Comparison of ENCODE assay signal across 8 cellular contexts in the genomic region with DNA sequence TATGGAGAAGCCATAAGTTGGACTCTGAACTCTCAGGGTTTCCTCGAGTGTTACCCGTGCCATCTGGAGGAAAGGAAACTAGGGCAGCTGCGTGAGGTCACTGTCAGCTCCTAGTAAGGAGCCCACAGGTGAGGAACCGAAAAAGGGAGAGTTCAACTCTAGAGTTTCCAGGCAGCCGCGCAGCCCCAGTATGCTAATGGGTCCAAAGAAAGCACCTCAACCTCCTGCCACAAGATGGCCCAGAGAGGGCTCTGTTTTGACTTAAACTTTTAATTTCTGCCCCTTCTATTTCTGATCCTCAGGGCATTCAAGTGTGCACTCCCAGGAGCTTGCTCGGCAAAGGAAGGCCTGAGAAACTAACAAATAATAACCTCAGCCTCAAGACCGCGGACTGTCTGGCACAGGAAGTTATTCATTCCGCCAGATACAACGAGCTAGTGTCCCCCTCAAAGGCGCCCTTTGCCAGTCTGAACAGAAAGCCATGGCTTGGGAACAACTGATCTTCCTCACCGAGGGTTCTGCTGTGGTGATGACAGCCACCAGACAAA. TPM values are rescaled to one million over a fixed set of nuclear protein-coding genes. Genes with fewer than 3 reads are reported as not detected.
A peak's percentile ranks its signal among the peaks of the same experiment; 100 is the strongest.
DNase-seq lines count a peak whose midpoint lies in the region; ATAC-seq, FAIRE-seq and TF ChIP-seq lines count a peak whose summit lies in the region.

No MANE protein-coding gene starts in this region.

- peak overlapping the region; percentile 18; the same call in 1 of the 2 replicates for H3K4ac ChIP-seq in IMR-90 (ENCODE audit: low read depth, low read length)

- H3K79me1 ChIP-seq in IMR-90 (ENCODE audit: low read depth in 1 of 2, low read length in 2 of 2), result peaks cover 26 to 80% of the 10 kb centered on the region in 2 experiments

- CTCF ChIA-PET in IMR-90 (lab: Yijun Ruan, JAX), result no interaction called here

- peak; percentile 57 for FAIRE-seq in GM12891 (lab: Jason Lieb, UNC)

- peak overlapping the region; percentile 50 for H2AFZ ChIP-seq in IMR-90 (replicated peaks; ENCODE audit: low read length, poor library complexity)

- H3K4me2 ChIP-seq in IMR-90 (ENCODE audit: low read depth, low read length), result peak overlapping the region; percentile 56

- H4K8ac ChIP-seq in IMR-90 (ENCODE audit: low read depth in 2 of 2, low read length in 2 of 2), result peak overlapping the region in 1 of 2 experiments; percentile 45; a peak in 2 of 4 replicates

- H3K18ac ChIP-seq in IMR-90 (ENCODE audit: low read depth, low read length), result peak overlapping the region; percentile 33

- TF ChIP-seq POLR2A in GM12891 (IDR thresholded peaks at IDR 0.05; ENCODE audit: low read depth, low read length) (no peak), IMR-90 (IDR thresholded peaks at IDR 0.05; ENCODE audit: low read depth, low read length) (no peak)

- H3K56ac ChIP-seq in IMR-90 (ENCODE audit: extremely low read depth, insufficient read depth, low read length), result no peak overlapping the region

- peak overlapping the region; percentile 12; the same call in 1 of the 2 replicates for H3K27ac ChIP-seq in IMR-90 (ENCODE audit: insufficient read depth, low read length)
- peak overlapping the region; percentile 81 to 88 for H3K27ac ChIP-seq in liver (ENCODE audit: low read depth in 1 of 2, low read length in 2 of 2)
- peak overlapping the region; percentile 9 for H3K27ac ChIP-seq in thymus (ENCODE audit: low read depth)

- dilution Hi-C loops in IMR-90 (cut with HindIII; ENCODE audit: low sequenced_read_pairs, unreplicated experiment), result no loop called here

- peak; percentile 88 for ATAC-seq in GM21515 (IDR thresholded peaks at IDR 0.05; ENCODE audit: unreplicated experiment)
- ATAC-seq in IMR-90 (ENCODE audit: low read depth), result peak; percentile 8; the same call in 1 of the 2 replicates

- peak overlapping the region; percentile 46 for H2BK5ac ChIP-seq in IMR-90 (ENCODE audit: low read depth, low read length, poor library complexity, severe bottlenecking)

- peaks cover 20% of the 10 kb centered on the region for H3K9me1 ChIP-seq in IMR-90 (ENCODE audit: insufficient read depth, low read length)

- peak overlapping the region; percentile 19; the same call in 1 of the 2 replicates for H2BK120ac ChIP-seq in IMR-90 (ENCODE audit: low read depth, low read length)

- H2BK15ac ChIP-seq in IMR-90 (ENCODE audit: low read depth, low read length), result no peak overlapping the region; the same call in 2 of the 3 replicates

- in situ Hi-C loops in IMR-90 (cut with MboI; ENCODE audit: low sequenced_read_pairs), result loop anchor here (10.0 kb wide), 1 partner anchor 305 kb away; no protein-coding TSS in a partner anchor

- no peak overlapping the region for H3K4me3 ChIP-seq in IMR-90 (ENCODE audit: insufficient read depth, low read depth, low read length)
- no peak overlapping the region for H3K4me3 ChIP-seq in liver (ENCODE audit: low read depth in 1 of 3, low read length in 3 of 3)
- H3K4me3 ChIP-seq in thymus (ENCODE audit: low read length), result no peak overlapping the region

- H3K4me1 ChIP-seq in IMR-90 (ENCODE audit: control insufficient read depth, insufficient read depth, low read length) (peaks cover 36% of the 10 kb centered on the region), liver (ENCODE audit: control insufficient read depth in 4 of 4, insufficient read depth in 4 of 4, low read length in 3 of 4) (peaks cover 22 to 86% (median 70%) of the 10 kb centered on the region in 4 donors), thymus (ENCODE audit: control insufficient read depth, insufficient read depth, low read length) (peaks cover 30% of the 10 kb centered on the region)

- H3K9ac ChIP-seq in IMR-90 (ENCODE audit: low read depth, low read length), result peak overlapping the region; percentile 3; the same call in 1 of the 2 replicates
- peak overlapping the region in 1 of 2 donors; percentile 61 for H3K9ac ChIP-seq in liver (ENCODE audit: low read depth in 1 of 2, low read length in 2 of 2)

- no peak overlapping the region for H2BK20ac ChIP-seq in IMR-90 (ENCODE audit: low read depth, low read length)

- TF ChIP-seq RAD21 in IMR-90 (IDR thresholded peaks at IDR 0.05; ENCODE audit: low read length) (no peak), liver (IDR thresholded peaks at IDR 0.05) (no peak)

- TF ChIP-seq CTCF in IMR-90 (conservative IDR thresholded peaks at IDR 0.05; ENCODE audit: low read depth, low read length), result no peak
- TF ChIP-seq CTCF in liver (IDR thresholded peaks at IDR 0.05; ENCODE audit: low read depth, low read length, missing input control), result no peak

- H3K36me3 ChIP-seq in IMR-90 (ENCODE audit: control insufficient read depth, insufficient read depth, low read length) (peaks cover 4% of the 10 kb centered on the region; the same call in 1 of the 2 replicates), liver (ENCODE audit: control insufficient read depth in 4 of 4, insufficient read depth in 3 of 4, low read depth in 1 of 4, low read length in 3 of 4) (no peaks in the 10 kb centered on the region), thymus (ENCODE audit: control insufficient read depth, insufficient read depth) (no peaks in the 10 kb centered on the region)

- peak overlapping the region; percentile 33 for H3K14ac ChIP-seq in IMR-90 (replicated peaks; ENCODE audit: low read depth, low read length)

- DNase-seq in GM12891 (ENCODE audit: insufficient read length, low spot score) (no peak), IMR-90 (peak; percentile 31), astrocyte of the hippocampus (ENCODE audit: low read depth, low spot score) (peak; percentile 28), SW 1271 (lab: John Stamatoyannopoulos, UW) (no peak), NCI-H345 treated with DMSO at 0.1 percent for 48 hours (lab: John Stamatoyannopoulos, UW; ENCODE audit: unreplicated experiment) (no peak)

- peak overlapping the region; percentile 5 for H2AK9ac ChIP-seq in IMR-90 (replicated peaks; ENCODE audit: low read depth, low read length, poor library complexity)

- H3K9me3 ChIP-seq in IMR-90 (ENCODE audit: control insufficient read depth, insufficient read depth, low read length) (no peaks in the 10 kb centered on the region), liver (ENCODE audit: control insufficient read depth in 4 of 4, low read length in 3 of 4) (no peaks in the 10 kb centered on the region), thymus (ENCODE audit: control insufficient read depth) (no peaks in the 10 kb centered on the region)

- H2AK5ac ChIP-seq in IMR-90 (ENCODE audit: low read depth, low read length), result peak overlapping the region; percentile 10; the same call in 1 of the 2 replicates

- WGBS in IMR-90 (ENCODE audit: extremely low coverage in 2 of 2, insufficient read length in 1 of 2), 2 experiments, result 20% methylated on average over 7 of the region's 13 CpGs; no CpG with 5 or more reads in 1 of the 2 experiments
- WGBS in liver, result 50% methylated on average over 13 of the region's 13 CpGs
- WGBS in thymus, result 8% methylated on average over 13 of the region's 13 CpGs

- peak overlapping the region; percentile 1 for H4K5ac ChIP-seq in IMR-90 (ENCODE audit: low read depth, low read length)

- H4K20me1 ChIP-seq in IMR-90 (ENCODE audit: insufficient read depth, low read length), result peaks cover 27% of the 10 kb centered on the region; the same call in 1 of the 2 replicates

- no peaks in the 10 kb centered on the region for H3K27me3 ChIP-seq in IMR-90 (ENCODE audit: control insufficient read depth, insufficient read depth, low read length)
- H3K27me3 ChIP-seq in liver (ENCODE audit: control insufficient read depth in 4 of 4, insufficient read depth in 4 of 4, low read length in 3 of 4), result no peaks in the 10 kb centered on the region
- H3K27me3 ChIP-seq in thymus (ENCODE audit: control insufficient read depth, insufficient read depth), result no peaks in the 10 kb centered on the region

- BruUV-seq in IMR-90 (replicated peaks; lab: Mats Ljungman, UMichigan), result no TSS peak

- POLR2A ChIA-PET in IMR-90 (lab: Charles Lee; ENCODE audit: unreplicated experiment), result no interaction called here

- H4K91ac ChIP-seq in IMR-90 (ENCODE audit: insufficient read depth, low read depth, low read length), result 0 out of 2 replicates have a peak overlapping the region, but pooled peaks have one; percentile 15

- H3K23ac ChIP-seq in IMR-90 (ENCODE audit: low read depth, low read length), result peak overlapping the region; percentile 74

- intact Hi-C loops in IMR-90 (cut with micrococcal nuclease), result loop anchor here (2.0 kb wide), 1 partner anchor 13 kb away; the partner anchor contains the start of gene SCARB2

TF ChIP-seq in GM12891, 5 proteins besides CTCF, POLR2A, EP300 and RAD21 (continues in another document):
- peak; percentile 98 for TF ChIP-seq POU2F2 (IDR thresholded peaks at IDR 0.05; ENCODE audit: low read depth, low read length)
- no peak for TF ChIP-seq PAX5 (IDR thresholded peaks at IDR 0.05; ENCODE audit: insufficient read depth, low read length, severe bottlenecking)

TF ChIP-seq in IMR-90, 13 proteins besides CTCF, POLR2A, EP300 and RAD21 (continues in another document):
- TF ChIP-seq BHLHE40 (IDR thresholded peaks at IDR 0.05; ENCODE audit: low read depth, low read length), result no peak

TF ChIP-seq in liver, 16 proteins besides CTCF, POLR2A, EP300 and RAD21:
- TF ChIP-seq JUND (IDR thresholded peaks at IDR 0.05), result no peak
- no peak for TF ChIP-seq HNF4A (conservative IDR thresholded peaks at IDR 0.05)
- no peak for TF ChIP-seq FOXA2 (IDR thresholded peaks at IDR 0.05)
- no peak for TF ChIP-seq HNF4G (IDR thresholded peaks at IDR 0.05)
TF ChIP-seq in liver: peak in this region for 0.

RNA-seq across cellular contexts. Expression of gene SCARB2, which starts 13.9 kb away (rescaled TPM):
- 3.7 TPM for polyA plus RNA-seq in GM12891 (2012; ENCODE audit: low read depth, missing spikeins)
- total RNA-seq in IMR-90 (2012; rRNA removed) (89.7 and 102 TPM in 2 replicates), liver (100 to 1,000 TPM in 1 of 2 donors, 10 to 100 TPM in 1; 81.0 to 136 TPM)
- polyA plus RNA-seq in IMR-90 (2012; rRNA removed) (56.5 and 69.2 TPM in 2 replicates), liver (10 to 100 TPM; 58.2 to 66.5 TPM), thymus (46.6 TPM)
- 19.6 and 23.3 TPM in 2 replicates for polyA plus RNA-seq in IMR-90 (2012; cell fraction: cytosol; rRNA removed)
- polyA plus RNA-seq in IMR-90 (2012; cell fraction: nucleus; rRNA removed; ENCODE audit: low replicate concordance), result 10.9 and 46.8 TPM in 2 replicates

RNA-seq across cellular contexts. Expression of gene NUP54, which starts 51.5 kb away (rescaled TPM):
- polyA plus RNA-seq in GM12891 (2012; ENCODE audit: low read depth, missing spikeins), result 15.8 TPM
- total RNA-seq in IMR-90 (2012; rRNA removed) (44.4 and 62.8 TPM in 2 replicates), liver (10 to 100 TPM; 20.2 to 29.3 TPM)
- polyA plus RNA-seq in IMR-90 (2012; rRNA removed) (19.2 and 24.6 TPM in 2 replicates), liver (10 to 100 TPM in 1 of 2 donors, 1 to 10 TPM in 1; 8.3 to 12.8 TPM), thymus (59.3 TPM)
- polyA plus RNA-seq in IMR-90 (2012; cell fraction: cytosol; rRNA removed), result 2.6 and 4.7 TPM in 2 replicates
- 3.2 and 29.4 TPM in 2 replicates for polyA plus RNA-seq in IMR-90 (2012; cell fraction: nucleus; rRNA removed; ENCODE audit: low replicate concordance)

RNA-seq across cellular contexts. Expression of gene FAM47E, which starts 51.8 kb away (rescaled TPM):
- not detected for polyA plus RNA-seq in GM12891 (2012; ENCODE audit: low read depth, missing spikeins)
- total RNA-seq in IMR-90 (2012; rRNA removed) (under 0.01 TPM in 1 of 2 replicates, not detected in the other), liver (1 to 10 TPM; 1.3 to 2.0 TPM)
- polyA plus RNA-seq in IMR-90 (2012; rRNA removed) (0.05 TPM in 1 of 2 replicates, not detected in the other), liver (1 to 10 TPM in 1 of 2 donors, under 1 TPM in 1; 0.85 to 2.5 TPM), thymus (2.8 TPM)
- not detected in 2 replicates for polyA plus RNA-seq in IMR-90 (2012; cell fraction: cytosol; rRNA removed)
- 0.02 TPM in 1 of 2 replicates, not detected in the other for polyA plus RNA-seq in IMR-90 (2012; cell fraction: nucleus; rRNA removed; ENCODE audit: low replicate concordance)

Comparison
In these comparisons a context has a peak if more than half of its experiments do, and no peak if none do; other contexts are left out.
1. DNase-seq: peak in IMR-90 (single experiment) and astrocyte of the hippocampus (single experiment); none in GM12891 (single experiment), SW 1271 (0 of 2) and NCI-H345 treated with DMSO at 0.1 percent for 48 hours (single experiment).
2. H3K27ac ChIP-seq: peak in every context shown above with its lines; median percentile 84 in liver; 12 in IMR-90; 9 in thymus.